ENCODE assay signal across 8 cellular contexts in the genomic region with DNA sequence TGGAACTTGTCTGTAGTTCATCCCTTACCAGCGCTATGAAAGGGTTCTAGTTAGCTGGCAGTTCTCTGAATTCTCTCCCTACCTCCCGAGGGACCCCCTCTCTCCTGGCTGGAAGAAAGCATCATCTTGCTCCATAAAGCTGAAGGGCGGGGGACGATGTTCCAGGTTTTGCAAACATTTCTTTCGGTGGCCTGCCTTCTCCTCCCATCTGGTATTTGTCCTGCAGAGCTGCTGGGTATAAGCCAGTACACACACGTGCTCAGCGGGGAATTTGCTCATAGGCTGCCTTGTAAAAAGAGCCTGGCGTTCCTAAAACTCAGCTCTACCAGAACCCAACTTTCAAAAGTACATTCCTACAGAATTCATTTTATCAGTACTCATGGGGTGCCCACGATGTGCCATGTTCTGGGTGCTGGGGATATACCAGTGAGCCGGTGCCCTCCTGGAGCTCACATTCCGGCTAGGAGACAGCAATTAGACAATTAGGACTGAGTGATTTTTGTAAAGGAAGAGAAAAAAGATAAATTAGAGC. TPM values are rescaled to one million over a fixed set of nuclear protein-coding genes. Genes with fewer than 3 reads are reported as not detected.
DNase-seq lines count a peak whose midpoint lies in the region; ATAC-seq and TF ChIP-seq lines count a peak whose summit lies in the region.

No MANE protein-coding gene starts in this region.

- peak overlapping the region; percentile 91 for H3K4me3 Mint-ChIP-seq in activated naive CD4-positive, alpha-beta T cell treated with anti-CD3 and anti-CD28 coated beads for 36 hours
- H3K4me3 Mint-ChIP-seq in memory B cell: peak overlapping the region; percentile 91

- H3K27ac Mint-ChIP-seq in activated naive CD4-positive, alpha-beta T cell treated with anti-CD3 and anti-CD28 coated beads for 36 hours: peak overlapping the region; percentile 81
- peak overlapping the region; percentile 89 for H3K27ac Mint-ChIP-seq in memory B cell

- H3K27ac ChIP-seq in ectodermal cell (ENCODE audit: insufficient read depth, low read depth, low read length, poor library complexity, severe bottlenecking): no peak overlapping the region
- peak overlapping the region; percentile 85 to 87 for H3K27ac ChIP-seq in tibial artery

- no peak for DNase-seq in activated naive CD4-positive, alpha-beta T cell treated with anti-CD3 and anti-CD28 coated beads for 36 hours
- no peak for DNase-seq in activated naive CD4-positive, alpha-beta T cell treated with Interleukin-2 at 50 U/mL for 16 hours
- peak; percentile 67 for DNase-seq in RPMI7951 (ENCODE audit: low read depth)
- no peak for DNase-seq in memory B cell (ENCODE audit: low spot score in 2 of 2)
- DNase-seq in tibial artery: peak; percentile 70 to 78
- no peak for DNase-seq in HK-2 (ENCODE audit: unreplicated experiment)

- ATAC-seq in memory B cell (ENCODE audit: low read depth): no peak
- no peak for ATAC-seq in GM18867 (IDR thresholded peaks at IDR 0.05; ENCODE audit: unreplicated experiment)

- H3K9me3 ChIP-seq in ectodermal cell (ENCODE audit: control insufficient read depth, low read length) (no peaks in the 10 kb centered on the region), tibial artery (no peaks in the 10 kb centered on the region)

- H3K36me3 ChIP-seq in ectodermal cell (ENCODE audit: control insufficient read depth, insufficient read depth, low read length) (no peaks in the 10 kb centered on the region), tibial artery (peaks cover 0 to 7% (median 5%) of the 10 kb centered on the region in 3 donors)

- peak overlapping the region; percentile 75 for H3K4me3 ChIP-seq in ectodermal cell (ENCODE audit: insufficient read depth, low read depth, low read length)
- peak overlapping the region; percentile 89 to 93 for H3K4me3 ChIP-seq in tibial artery

- no peak for TF ChIP-seq CTCF in tibial artery (IDR thresholded peaks at IDR 0.05)

- peaks cover 13% of the 10 kb centered on the region for H3K36me3 Mint-ChIP-seq in activated naive CD4-positive, alpha-beta T cell treated with anti-CD3 and anti-CD28 coated beads for 36 hours (ENCODE audit: low read depth)
- H3K36me3 Mint-ChIP-seq in memory B cell: peaks cover 12% of the 10 kb centered on the region

- 78 to 80% methylated on average over 11 of the region's 11 CpGs for whole genome bisulfite sequencing in ectodermal cell, 2 experiments

- no peaks in the 10 kb centered on the region for H3K27me3 ChIP-seq in ectodermal cell (ENCODE audit: control insufficient read depth, insufficient read depth, low read length, poor library complexity, severe bottlenecking)
- H3K27me3 ChIP-seq in tibial artery: no peaks in the 10 kb centered on the region

- CTCF ChIA-PET in activated naive CD4-positive, alpha-beta T cell treated with anti-CD3 and anti-CD28 coated beads for 36 hours (lab: Charles Lee): interaction anchor here (0.6 to 4.3 kb wide), 17 partner anchors 11 to 261 kb away, joined by 3 to 56 read pairs (median 6); a partner anchor contains a TSS

- H3K9me3 Mint-ChIP-seq in activated naive CD4-positive, alpha-beta T cell treated with anti-CD3 and anti-CD28 coated beads for 36 hours: no peaks in the 10 kb centered on the region
- H3K9me3 Mint-ChIP-seq in memory B cell: no peaks in the 10 kb centered on the region

- peaks cover 11% of the 10 kb centered on the region for H3K4me1 ChIP-seq in ectodermal cell (ENCODE audit: control insufficient read depth, insufficient read depth, low read length)
- peaks cover 0 to 25% (median 15%) of the 10 kb centered on the region in 4 donors for H3K4me1 ChIP-seq in tibial artery

- intact Hi-C loops in activated naive CD4-positive, alpha-beta T cell treated with anti-CD3 and anti-CD28 coated beads for 36 hours (cut with micrococcal nuclease): loop anchor here (1.0 to 2.0 kb wide), 3 partner anchors 22 to 51 kb away; a partner anchor contains a TSS
- intact Hi-C loops in tibial artery (cut with DNase I; ENCODE audit: low total_unique reads): loop anchor here (5.0 kb wide), 1 partner anchor 50 kb away; no protein-coding TSS in a partner anchor

- peaks cover 35% of the 10 kb centered on the region for H3K4me1 Mint-ChIP-seq in activated naive CD4-positive, alpha-beta T cell treated with anti-CD3 and anti-CD28 coated beads for 36 hours (ENCODE audit: low read depth)
- peaks cover 22% of the 10 kb centered on the region for H3K4me1 Mint-ChIP-seq in memory B cell

- no peaks in the 10 kb centered on the region for H3K27me3 Mint-ChIP-seq in activated naive CD4-positive, alpha-beta T cell treated with anti-CD3 and anti-CD28 coated beads for 36 hours (ENCODE audit: low read depth)
- peaks cover 4% of the 10 kb centered on the region for H3K27me3 Mint-ChIP-seq in memory B cell

RNA-seq across cellular contexts. Expression of a gene that starts 0.6 kb away (rescaled TPM):
- total RNA-seq in activated naive CD4-positive, alpha-beta T cell treated with anti-CD3 and anti-CD28 coated beads for 36 hours: 10 to 100 TPM; 60.6 to 64.5 TPM
- total RNA-seq in RPMI7951 (2014; rRNA removed; shearing (Covaris generic)): 48.8 and 69.0 TPM in 2 replicates
- polyA plus RNA-seq in ectodermal cell (2013, experiment 1 of 4): 45.5 TPM
- 42.3 TPM for polyA plus RNA-seq in ectodermal cell (2013, experiment 2 of 4)
- 40.5 TPM for polyA plus RNA-seq in ectodermal cell (2013, experiment 3 of 4)
- 42.1 TPM for polyA plus RNA-seq in ectodermal cell (2013, experiment 4 of 4)

RNA-seq across cellular contexts. Expression of a gene that starts 24.4 kb away (rescaled TPM):
- total RNA-seq in activated naive CD4-positive, alpha-beta T cell treated with anti-CD3 and anti-CD28 coated beads for 36 hours: under 1 TPM; 0.49 to 0.93 TPM
- 8.4 and 8.9 TPM in 2 replicates for total RNA-seq in RPMI7951 (2014; rRNA removed; shearing (Covaris generic))
- 20.2 TPM for polyA plus RNA-seq in ectodermal cell (2013, experiment 1 of 4)
- polyA plus RNA-seq in ectodermal cell (2013, experiment 2 of 4): 16.9 TPM
- 14.8 TPM for polyA plus RNA-seq in ectodermal cell (2013, experiment 3 of 4)
- 14.8 TPM for polyA plus RNA-seq in ectodermal cell (2013, experiment 4 of 4)

RNA-seq across cellular contexts. Expression of a gene that starts 34.9 kb away (rescaled TPM):
- total RNA-seq in activated naive CD4-positive, alpha-beta T cell treated with anti-CD3 and anti-CD28 coated beads for 36 hours: 100 to 1,000 TPM; 227 to 249 TPM
- 369 and 413 TPM in 2 replicates for total RNA-seq in RPMI7951 (2014; rRNA removed; shearing (Covaris generic))
- 180 TPM for polyA plus RNA-seq in ectodermal cell (2013, experiment 1 of 4)
- 179 TPM for polyA plus RNA-seq in ectodermal cell (2013, experiment 2 of 4)
- 191 TPM for polyA plus RNA-seq in ectodermal cell (2013, experiment 3 of 4)
- 223 TPM for polyA plus RNA-seq in ectodermal cell (2013, experiment 4 of 4)

RNA-seq across cellular contexts. Expression of a gene that starts 35.2 kb away (rescaled TPM):
- 10 to 100 TPM; 18.7 to 20.8 TPM for total RNA-seq in activated naive CD4-positive, alpha-beta T cell treated with anti-CD3 and anti-CD28 coated beads for 36 hours
- total RNA-seq in RPMI7951 (2014; rRNA removed; shearing (Covaris generic)): 11.8 and 13.5 TPM in 2 replicates
- polyA plus RNA-seq in ectodermal cell (2013, experiment 1 of 4): 39.8 TPM
- polyA plus RNA-seq in ectodermal cell (2013, experiment 2 of 4): 42.3 TPM
- polyA plus RNA-seq in ectodermal cell (2013, experiment 3 of 4): 32.4 TPM
- 34.1 TPM for polyA plus RNA-seq in ectodermal cell (2013, experiment 4 of 4)

RNA-seq across cellular contexts. Expression of a gene that starts 39.3 kb away (rescaled TPM):
- total RNA-seq in activated naive CD4-positive, alpha-beta T cell treated with anti-CD3 and anti-CD28 coated beads for 36 hours: 1 to 10 TPM in 1 of 2 experiments, under 1 TPM in 1; 0.91 to 1.6 TPM
- 0.10 and 0.60 TPM in 2 replicates for total RNA-seq in RPMI7951 (2014; rRNA removed; shearing (Covaris generic))
- polyA plus RNA-seq in ectodermal cell (2013, experiment 1 of 4): 1.8 TPM
- polyA plus RNA-seq in ectodermal cell (2013, experiment 2 of 4): 2.9 TPM
- polyA plus RNA-seq in ectodermal cell (2013, experiment 3 of 4): 2.0 TPM
- polyA plus RNA-seq in ectodermal cell (2013, experiment 4 of 4): 3.1 TPM

Comparison
In these comparisons a context has a peak if more than half of its experiments do, and no peak if none do; other contexts are left out.
1. DNase-seq: peak in RPMI7951 (single experiment) and tibial artery (2 of 2); none in activated naive CD4-positive, alpha-beta T cell treated with anti-CD3 and anti-CD28 coated beads for 36 hours (single experiment), activated naive CD4-positive, alpha-beta T cell treated with Interleukin-2 at 50 U/mL for 16 hours (single experiment), memory B cell (0 of 2) and HK-2 (single experiment).